23 cellular contexts compared by ENCODE assay signal in genomic region chr3:116030131-116030850, GRCh38.
"Had no signal": no experiment of that assay in that cellular context is flagged by ENCODE, and none has a peak within 500 bp of the region (broad histone marks: within the 10 kb centered on the region; RNA-seq: fewer than 3 reads in every experiment).

No MANE protein-coding gene starts in this region.

- H3K9me3 ChIP-seq: gastroesophageal sphincter, spleen, transverse colon had no signal

- H3K27ac ChIP-seq: coronary artery, gastroesophageal sphincter, hepatocyte, spleen, transverse colon had no signal

- H3K36me3 ChIP-seq: gastroesophageal sphincter, spleen, transverse colon had no signal

- H3K4me1 ChIP-seq: gastroesophageal sphincter, spleen, transverse colon had no signal

- H3K36me3 Mint-ChIP-seq: activated naive CD4-positive, alpha-beta T cell treated with anti-CD3 and anti-CD28 coated beads, Interleukin-2, amount 50 U/mL, for 24 hours; WTC11 had no signal

- H3K4me1 Mint-ChIP-seq: activated naive CD4-positive, alpha-beta T cell treated with anti-CD3 and anti-CD28 coated beads, Interleukin-2, amount 50 U/mL, for 24 hours; central memory CD8-positive, alpha-beta T cell; T-helper 17 cell had no signal

- H3K27me3 ChIP-seq: dorsolateral prefrontal cortex, gastroesophageal sphincter, hepatocyte, spleen, transverse colon had no signal

- H3K9me3 Mint-ChIP-seq: activated CD8-positive, alpha-beta T cell treated with anti-CD3 and anti-CD28 coated beads for 36 hours; activated naive CD4-positive, alpha-beta T cell treated with anti-CD3 and anti-CD28 coated beads, Interleukin-2, amount 50 U/mL, for 24 hours; activated T-cell treated with anti-CD3 and anti-CD28 coated beads, Interleukin-2, amount 50 U/mL, for 4 hours; activated T-helper 2 cell treated with anti-CD3 and anti-CD28 coated beads, Interferon-gamma antibody, Interleukin-2, Interleukin-4, amounts not matched to agents 10 μg/mL and 5 μg/mL and 100 μg/mL, durations not matched to agents 14 hours and 24 hours and 36 hours; nephron; WTC11 had no signal

- H3K27me3 Mint-ChIP-seq: activated CD8-positive, alpha-beta T cell treated with anti-CD3 and anti-CD28 coated beads for 36 hours; central memory CD8-positive, alpha-beta T cell; T-helper 17 cell had no signal

- H3K4me3 ChIP-seq: coronary artery, dorsolateral prefrontal cortex, gastroesophageal sphincter, hepatocyte, spleen, transverse colon had no signal

- H3K27ac Mint-ChIP-seq: activated CD8-positive, alpha-beta T cell treated with anti-CD3 and anti-CD28 coated beads for 36 hours; activated naive CD4-positive, alpha-beta T cell treated with anti-CD3 and anti-CD28 coated beads, Interleukin-2, amount 50 U/mL, for 24 hours; activated T-helper 2 cell treated with anti-CD3 and anti-CD28 coated beads, Interferon-gamma antibody, Interleukin-2, Interleukin-4, amounts not matched to agents 10 μg/mL and 5 μg/mL and 100 μg/mL, durations not matched to agents 14 hours and 24 hours and 36 hours; nephron; T-helper 17 cell; WTC11 had no signal

- H3K4me3 Mint-ChIP-seq: activated CD8-positive, alpha-beta T cell treated with anti-CD3 and anti-CD28 coated beads for 36 hours; activated naive CD4-positive, alpha-beta T cell treated with anti-CD3 and anti-CD28 coated beads, Interleukin-2, amount 50 U/mL, for 24 hours; activated T-cell treated with anti-CD3 and anti-CD28 coated beads, Interleukin-2, amount 50 U/mL, for 4 hours; central memory CD8-positive, alpha-beta T cell; nephron; T-helper 17 cell; WTC11 had no signal

- DNase-seq: activated CD4-positive, alpha-beta T cell treated with anti-CD3 and anti-CD28 coated beads, Interleukin-2, amount 50 U/mL, for 1 hour; activated CD8-positive, alpha-beta T cell treated with anti-CD3 and anti-CD28 coated beads for 36 hours; activated T-cell treated with anti-CD3 and anti-CD28 coated beads, Interleukin-2, amount 50 U/mL, for 4 hours; anterior cingulate cortex; effector memory CD4-positive, alpha-beta T cell; erythroblast; left colon; mammary epithelial cell; posterior cingulate gyrus; right cardiac atrium; spleen; stimulated activated naive CD4-positive, alpha-beta T cell treated with Interleukin-2 at 50 U/mL for 16 hours; T-helper 17 cell; transverse colon had no signal

- ATAC-seq: activated CD8-positive, alpha-beta T cell treated with anti-CD3 and anti-CD28 coated beads for 36 hours; activated T-cell treated with anti-CD3 and anti-CD28 coated beads, Interleukin-2, amount 50 U/mL, for 4 hours; gastroesophageal sphincter; left colon; right cardiac atrium; T-helper 17 cell; WTC11 had no signal
